Comparison of ENCODE assay signal across 30 cellular contexts in genomic region chr17:5514976-5515375, GRCh38.
"Had no signal": no experiment of that assay in that cellular context is flagged by ENCODE, and none has a peak within 500 bp of the region (broad histone marks: within the 10 kb centered on the region; RNA-seq: fewer than 3 reads in every experiment).

No MANE protein-coding gene starts in this region.

- H3K27ac ChIP-seq: cardiac muscle cell, colonic mucosa, gastrocnemius medialis, left ventricle myocardium inferior, right atrium auricular region, testis, VCaP had no signal

- H3K27ac Mint-ChIP-seq: activated CD4-positive, alpha-beta memory T cell treated with anti-CD3 and anti-CD28 coated beads, Interleukin-2, amount 10 ng/mL, durations not matched to agents 7 days and 5 days; brain; stimulated activated naive B cell treated with anti-CD40 and anti-IgM and Interleukin-4, amounts not matched to agents 10 μg/mL and 1 μg/mL and 100 μg/mL, for 72 hours had no signal

- H3K36me3 ChIP-seq: cardiac muscle cell, colonic mucosa, gastrocnemius medialis, transverse colon had no signal

- H3K9me3 ChIP-seq: colonic mucosa, gastrocnemius medialis, left ventricle myocardium inferior, right atrium auricular region, testis, transverse colon had no signal

- H3K9me3 Mint-ChIP-seq: activated CD4-positive, alpha-beta T cell treated with anti-CD3 and anti-CD28 coated beads, Interleukin-2, amount 10 ng/mL, durations not matched to agents 7 days and 5 days; activated naive CD4-positive, alpha-beta T cell treated with anti-CD3 and anti-CD28 coated beads, Interleukin-2, amount 50 U/mL, for 24 hours; neural crest cell had no signal

- ATAC-seq: gastrocnemius medialis; stimulated activated naive B cell treated with anti-CD40 and anti-IgM and Interleukin-4, amounts not matched to agents 10 μg/mL and 1 μg/mL and 100 μg/mL, for 72 hours had no signal

- DNase-seq: activated CD4-positive, alpha-beta memory T cell treated with anti-CD3 and anti-CD28 coated beads, Interleukin-2, amount 10 ng/mL, durations not matched to agents 7 days and 5 days; activated CD4-positive, alpha-beta T cell treated with anti-CD3 and anti-CD28 coated beads for 1 hour; activated CD4-positive, alpha-beta T cell treated with anti-CD3 and anti-CD28 coated beads, Interleukin-2, amount 10 ng/mL, durations not matched to agents 7 days and 5 days; activated gamma-delta T cell; activated T-cell treated with anti-CD3 and anti-CD28 coated beads, Interleukin-2, amount 50 U/mL, for 48 hours; anterior cingulate cortex; cerebellar nuclear complex; colonic mucosa; effector CD8-positive, alpha-beta T cell; erythroblast; gastrocnemius medialis; glutamatergic neuron; islet precursor cell; left ventricle myocardium inferior; occipital lobe; stimulated activated CD4-positive, alpha-beta T cell treated with anti-CD3 and anti-CD28 coated beads, Interleukin-15, amount 100 ng/mL, for 24 hours; stimulated activated CD4-positive, alpha-beta T cell treated with anti-CD3 and anti-CD28 coated beads, Interleukin-2, amount 100 ng/mL, for 24 hours; stimulated activated naive B cell treated with anti-CD40 and anti-IgM and Interleukin-4, amounts not matched to agents 10 μg/mL and 1 μg/mL and 100 μg/mL, for 72 hours; T-helper 9 cell; testis; transverse colon had no signal

- H3K27me3 Mint-ChIP-seq: activated CD4-positive, alpha-beta memory T cell treated with anti-CD3 and anti-CD28 coated beads, Interleukin-2, amount 10 ng/mL, durations not matched to agents 7 days and 5 days; activated CD4-positive, alpha-beta T cell treated with anti-CD3 and anti-CD28 coated beads, Interleukin-2, amount 10 ng/mL, durations not matched to agents 7 days and 5 days; activated naive CD4-positive, alpha-beta T cell treated with anti-CD3 and anti-CD28 coated beads, Interleukin-2, amount 50 U/mL, for 24 hours; stimulated activated naive B cell treated with anti-CD40 and anti-IgM and Interleukin-4, amounts not matched to agents 10 μg/mL and 1 μg/mL and 100 μg/mL, for 72 hours had no signal

- H3K27me3 ChIP-seq: cardiac muscle cell, colonic mucosa, gastrocnemius medialis, right atrium auricular region, testis, transverse colon had no signal

- H3K4me3 ChIP-seq: cardiac muscle cell, colonic mucosa, gastrocnemius medialis, left ventricle myocardium inferior, lung, right atrium auricular region, testis, transverse colon had no signal

- FAIRE-seq: TTC549, urothelium cell line had no signal

- H3K4me3 Mint-ChIP-seq: activated CD4-positive, alpha-beta memory T cell treated with anti-CD3 and anti-CD28 coated beads, Interleukin-2, amount 10 ng/mL, durations not matched to agents 7 days and 5 days; activated CD4-positive, alpha-beta T cell treated with anti-CD3 and anti-CD28 coated beads, Interleukin-2, amount 10 ng/mL, durations not matched to agents 7 days and 5 days; activated naive CD4-positive, alpha-beta T cell treated with anti-CD3 and anti-CD28 coated beads, Interleukin-2, amount 50 U/mL, for 24 hours; brain; neural crest cell; stimulated activated naive B cell treated with anti-CD40 and anti-IgM and Interleukin-4, amounts not matched to agents 10 μg/mL and 1 μg/mL and 100 μg/mL, for 72 hours had no signal

- H3K36me3 Mint-ChIP-seq: brain had no signal

- H3K4me1 ChIP-seq: colonic mucosa, gastrocnemius medialis, left ventricle myocardium inferior, right atrium auricular region, testis, transverse colon had no signal
